2 cellular contexts compared by ENCODE assay signal in the genomic region with DNA sequence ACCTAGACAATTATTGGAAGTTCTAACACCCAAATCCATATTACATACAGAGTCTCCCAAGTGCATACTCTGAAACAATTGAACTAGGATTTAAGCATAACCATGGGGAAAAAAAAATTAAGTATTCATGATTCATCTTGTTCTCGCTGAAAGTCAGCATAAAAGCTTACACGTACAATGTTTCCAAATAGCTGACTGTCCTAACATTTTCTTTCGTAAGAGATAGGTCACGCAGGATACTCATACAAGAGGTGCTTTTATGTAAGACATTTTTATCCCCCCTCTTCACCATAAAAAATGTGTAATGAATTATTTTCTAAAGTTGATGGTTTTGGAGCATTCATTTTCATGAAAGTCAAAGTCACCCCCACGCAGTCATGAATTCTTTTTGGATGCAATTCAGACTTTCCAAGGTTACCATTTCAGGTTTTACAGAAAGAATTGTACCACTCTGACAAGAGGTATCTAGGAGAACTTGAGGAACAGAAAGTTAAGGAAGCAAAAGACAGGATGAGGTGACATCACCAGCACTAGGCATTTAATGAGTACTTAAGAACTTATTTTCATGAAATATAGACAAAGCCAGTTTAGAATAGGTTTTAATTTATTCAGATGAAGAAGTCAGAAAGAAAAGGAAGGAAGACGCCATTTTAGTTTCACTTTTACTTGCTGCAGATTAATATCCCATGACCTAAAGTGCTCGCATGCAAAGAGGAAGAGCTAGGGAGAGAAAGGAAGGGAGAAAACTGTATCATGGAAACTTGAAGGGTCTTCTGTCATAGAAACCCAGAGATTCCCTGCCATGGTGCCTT.
TF ChIP-seq lines count a peak whose summit lies in the region.

No MANE protein-coding gene starts in this region.

TF ChIP-seq in H1, 55 proteins besides CTCF, POLR2A, EP300 and RAD21:
- TF ChIP-seq NRF1 (IDR thresholded peaks at IDR 0.05; ENCODE audit: low read depth, low read length) (no peak), RNF2 (IDR thresholded peaks at IDR 0.05; ENCODE audit: borderline replicate concordance, low read depth, low read length, missing control alignments, poor library complexity, severe bottlenecking) (no peak), SUZ12 (IDR thresholded peaks at IDR 0.05; ENCODE audit: low read length) (no peak), CREB1 (IDR thresholded peaks at IDR 0.05) (no peak), MAFK (IDR thresholded peaks at IDR 0.05; ENCODE audit: low read depth, low read length) (no peak), RFX5 (IDR thresholded peaks at IDR 0.05; ENCODE audit: borderline replicate concordance, low read depth, low read length) (no peak), CBX8 (IDR thresholded peaks at IDR 0.05; ENCODE audit: borderline replicate concordance, low read depth, low read length) (no peak), GTF2F1 (IDR thresholded peaks at IDR 0.05; ENCODE audit: borderline replicate concordance, low read depth, low read length) (no peak), KDM4A (IDR thresholded peaks at IDR 0.05; ENCODE audit: low read depth, low read length, severe bottlenecking) (no peak), EGR1 (IDR thresholded peaks at IDR 0.05; ENCODE audit: borderline replicate concordance, low read depth, low read length) (no peak), SIRT6 (IDR thresholded peaks at IDR 0.05; ENCODE audit: low read length) (no peak), KDM5A (IDR thresholded peaks at IDR 0.05; ENCODE audit: low read length) (no peak), RXRA (IDR thresholded peaks at IDR 0.05; ENCODE audit: insufficient read depth, low read depth, low read length) (no peak), SAP30 (IDR thresholded peaks at IDR 0.05; ENCODE audit: insufficient read depth, insufficient replicate concordance, low read length) (no peak), SIN3A (conservative IDR thresholded peaks at IDR 0.05 in 1 of 2, IDR thresholded peaks at IDR 0.05 in 1 of 2; ENCODE audit: low read depth in 1 of 2, low read length in 2 of 2) (no peak), SRF (IDR thresholded peaks at IDR 0.05; ENCODE audit: low read depth, low read length) (no peak), TCF12 (IDR thresholded peaks at IDR 0.05; ENCODE audit: low read depth, low read length) (no peak), BRCA1 (IDR thresholded peaks at IDR 0.05; ENCODE audit: low read depth, low read length) (no peak), NANOG (IDR thresholded peaks at IDR 0.05; ENCODE audit: insufficient read depth, low read depth, low read length, poor library complexity, severe bottlenecking) (no peak)
- TF ChIP-seq, protein P1, sequence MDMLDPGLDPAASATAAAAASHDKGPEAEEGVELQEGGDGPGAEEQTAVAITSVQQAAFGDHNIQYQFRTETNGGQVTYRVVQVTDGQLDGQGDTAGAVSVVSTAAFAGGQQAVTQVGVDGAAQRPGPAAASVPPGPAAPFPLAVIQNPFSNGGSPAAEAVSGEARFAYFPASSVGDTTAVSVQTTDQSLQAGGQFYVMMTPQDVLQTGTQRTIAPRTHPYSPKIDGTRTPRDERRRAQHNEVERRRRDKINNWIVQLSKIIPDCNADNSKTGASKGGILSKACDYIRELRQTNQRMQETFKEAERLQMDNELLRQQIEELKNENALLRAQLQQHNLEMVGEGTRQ (IDR thresholded peaks at IDR 0.05; ENCODE audit: low read length) = no peak

TF ChIP-seq in WTC11, 78 proteins besides CTCF, POLR2A, EP300 and RAD21:
- TF ChIP-seq, protein P2, sequence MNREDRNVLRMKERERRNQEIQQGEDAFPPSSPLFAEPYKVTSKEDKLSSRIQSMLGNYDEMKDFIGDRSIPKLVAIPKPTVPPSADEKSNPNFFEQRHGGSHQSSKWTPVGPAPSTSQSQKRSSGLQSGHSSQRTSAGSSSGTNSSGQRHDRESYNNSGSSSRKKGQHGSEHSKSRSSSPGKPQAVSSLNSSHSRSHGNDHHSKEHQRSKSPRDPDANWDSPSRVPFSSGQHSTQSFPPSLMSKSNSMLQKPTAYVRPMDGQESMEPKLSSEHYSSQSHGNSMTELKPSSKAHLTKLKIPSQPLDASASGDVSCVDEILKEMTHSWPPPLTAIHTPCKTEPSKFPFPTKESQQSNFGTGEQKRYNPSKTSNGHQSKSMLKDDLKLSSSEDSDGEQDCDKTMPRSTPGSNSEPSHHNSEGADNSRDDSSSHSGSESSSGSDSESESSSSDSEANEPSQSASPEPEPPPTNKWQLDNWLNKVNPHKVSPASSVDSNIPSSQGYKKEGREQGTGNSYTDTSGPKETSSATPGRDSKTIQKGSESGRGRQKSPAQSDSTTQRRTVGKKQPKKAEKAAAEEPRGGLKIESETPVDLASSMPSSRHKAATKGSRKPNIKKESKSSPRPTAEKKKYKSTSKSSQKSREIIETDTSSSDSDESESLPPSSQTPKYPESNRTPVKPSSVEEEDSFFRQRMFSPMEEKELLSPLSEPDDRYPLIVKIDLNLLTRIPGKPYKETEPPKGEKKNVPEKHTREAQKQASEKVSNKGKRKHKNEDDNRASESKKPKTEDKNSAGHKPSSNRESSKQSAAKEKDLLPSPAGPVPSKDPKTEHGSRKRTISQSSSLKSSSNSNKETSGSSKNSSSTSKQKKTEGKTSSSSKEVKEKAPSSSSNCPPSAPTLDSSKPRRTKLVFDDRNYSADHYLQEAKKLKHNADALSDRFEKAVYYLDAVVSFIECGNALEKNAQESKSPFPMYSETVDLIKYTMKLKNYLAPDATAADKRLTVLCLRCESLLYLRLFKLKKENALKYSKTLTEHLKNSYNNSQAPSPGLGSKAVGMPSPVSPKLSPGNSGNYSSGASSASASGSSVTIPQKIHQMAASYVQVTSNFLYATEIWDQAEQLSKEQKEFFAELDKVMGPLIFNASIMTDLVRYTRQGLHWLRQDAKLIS (CRISPR knock-in tag; IDR thresholded peaks at IDR 0.05; ENCODE audit: borderline replicate concordance) = no peak
- TF ChIP-seq ZNF263 (CRISPR knock-in tag; IDR thresholded peaks at IDR 0.05; ENCODE audit: low read depth) (no peak), GRHL2 (CRISPR knock-in tag; IDR thresholded peaks at IDR 0.05; ENCODE audit: insufficient replicate concordance, severe bottlenecking) (no peak), FOXK1 (CRISPR knock-in tag; IDR thresholded peaks at IDR 0.05) (no peak)
